1 cellular context compared by ENCODE assay signal in genomic region chr3:4978966-4979400, GRCh38.
TF ChIP-seq lines count a peak whose summit lies in the region.

No MANE protein-coding gene starts in this region.

TF ChIP-seq in GM23338, 12 proteins besides CTCF, POLR2A, EP300 and RAD21 (continued from another document):
- no peak for TF ChIP-seq REST (IDR thresholded peaks at IDR 0.05; ENCODE audit: unreplicated experiment)
- no peak for TF ChIP-seq NANOG (IDR thresholded peaks at IDR 0.05; ENCODE audit: borderline replicate concordance)
- no peak for TF ChIP-seq EZH2phosphoT487 (IDR thresholded peaks at IDR 0.05; ENCODE audit: unreplicated experiment)
- no peak for TF ChIP-seq JUNB (IDR thresholded peaks at IDR 0.05; ENCODE audit: unreplicated experiment)
- no peak for TF ChIP-seq ZNF114 (CRISPR knock-in tag; IDR thresholded peaks at IDR 0.05)
